Comparison of ENCODE assay signal across 17 cellular contexts in the genomic region with DNA sequence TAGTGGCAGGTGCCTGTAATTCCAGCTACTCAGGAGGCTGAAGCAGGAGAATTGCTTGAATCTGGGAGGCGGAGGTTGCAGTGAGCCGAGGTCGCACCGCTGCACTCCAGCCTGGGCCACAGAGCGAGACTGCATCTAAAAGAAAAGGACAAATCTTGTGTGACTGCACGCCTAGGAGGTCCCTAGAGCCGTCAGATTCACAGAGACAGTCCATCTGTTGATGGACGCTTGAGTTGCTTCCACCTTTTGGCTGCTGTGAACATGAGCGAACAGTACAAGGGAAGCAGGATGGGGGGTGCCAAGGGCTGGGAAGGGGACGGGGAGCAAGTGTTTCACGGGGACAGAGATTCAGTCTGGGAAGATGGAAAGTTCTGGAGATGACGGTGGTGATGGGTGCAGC.
DNase-seq lines count a peak whose midpoint lies in the region; ATAC-seq, FAIRE-seq and TF ChIP-seq lines count a peak whose summit lies in the region.
"Had no signal": no experiment of that assay in that cellular context is flagged by ENCODE, and none has a peak within 500 bp of the region (broad histone marks: within the 10 kb centered on the region; RNA-seq: fewer than 3 reads in every experiment).

No MANE protein-coding gene starts in this region.

- H3K4me1 ChIP-seq in left ventricle myocardium inferior = peaks cover 52% of the 10 kb centered on the region
- H3K4me1 ChIP-seq in OCI-LY3 (ENCODE audit: low read length) = peaks cover 60% of the 10 kb centered on the region
- H3K4me1 ChIP-seq in kidney (ENCODE audit: control insufficient read depth in 1 of 2, insufficient read depth in 1 of 2, low read depth in 1 of 2, low read length in 2 of 2) = peaks cover 21 to 37% of the 10 kb centered on the region in 2 donors
- H3K4me1 ChIP-seq: colonic mucosa had no signal

- no peaks in the 10 kb centered on the region for H3K9me3 Mint-ChIP-seq in stimulated activated naive B cell treated with anti-CD40 and anti-IgM and Interleukin-4, amounts not matched to agents 10 μg/mL and 1 μg/mL and 100 μg/mL, for 72 hours

- H3K27ac ChIP-seq in left ventricle myocardium inferior (replicated peaks) (peak overlapping the region; percentile 85), OCI-LY3 (ENCODE audit: low read length) (no peak overlapping the region), kidney (ENCODE audit: low read depth in 2 of 2, low read length in 2 of 2) (peak overlapping the region; percentile 71 to 87)
- H3K27ac ChIP-seq: colonic mucosa, uterus had no signal

- no peak for DNase-seq in left ventricle myocardium inferior
- DNase-seq in Right ventricle myocardium inferior (ENCODE audit: missing footprints) = no peak
- no peak for DNase-seq in kidney
- DNase-seq in stimulated activated naive B cell treated with anti-CD40 and anti-IgM and Interleukin-4, amounts not matched to agents 10 μg/mL and 1 μg/mL and 100 μg/mL, for 72 hours = no peak
- no peak for DNase-seq in iPS-NIHi11 (ENCODE audit: low spot score)
- no peak for DNase-seq in kidney glomerular epithelial cell (lab: John Stamatoyannopoulos, UW)
- DNase-seq in stimulated activated CD4-positive, alpha-beta T cell treated with anti-CD3 and anti-CD28 coated beads, Interleukin-2, amount 100 ng/mL, for 48 hours = no peak
- DNase-seq: colonic mucosa, mucosa of descending colon, NCI-H1417 treated with DMSO at 0.1 percent for 48 hours, SK-N-SH, uterus had no signal

- intact Hi-C loops in left ventricle myocardium inferior (cut with micrococcal nuclease) (no loop called here), Right ventricle myocardium inferior (cut with DNase I) (no loop called here), kidney (cut with DNase I) (no loop called here)

- no peaks in the 10 kb centered on the region for H4K20me1 ChIP-seq in OCI-LY3 (ENCODE audit: insufficient read depth, low read length)

- peak overlapping the region; percentile 94 for H3K27ac Mint-ChIP-seq in stimulated activated naive B cell treated with anti-CD40 and anti-IgM and Interleukin-4, amounts not matched to agents 10 μg/mL and 1 μg/mL and 100 μg/mL, for 72 hours
- H3K27ac Mint-ChIP-seq: activated T-helper 17 cell treated with anti-CD3 and anti-CD28 coated beads, Interleukin-2, amount 50 U/mL, for 72 hours had no signal

- H3K9ac ChIP-seq in OCI-LY3 (ENCODE audit: low read length) = no peak overlapping the region
- peak overlapping the region; percentile 9 to 32 for H3K9ac ChIP-seq in kidney (ENCODE audit: low read length in 2 of 2)
- H3K9ac ChIP-seq: SK-N-SH had no signal

- peak overlapping the region; percentile 16 for H3K4me2 ChIP-seq in OCI-LY3 (ENCODE audit: low read length)
- H3K4me2 ChIP-seq: SK-N-SH, smooth muscle cell had no signal

- TF ChIP-seq CTCF in left ventricle myocardium inferior (IDR thresholded peaks at IDR 0.05; ENCODE audit: borderline replicate concordance) (no peak), OCI-LY3 (IDR thresholded peaks at IDR 0.05; ENCODE audit: low read depth, low read length) (no peak), kidney (IDR thresholded peaks at IDR 0.05; ENCODE audit: borderline replicate concordance, extremely low read depth, insufficient read depth) (no peak)

- H3K27me3 Mint-ChIP-seq in stimulated activated naive B cell treated with anti-CD40 and anti-IgM and Interleukin-4, amounts not matched to agents 10 μg/mL and 1 μg/mL and 100 μg/mL, for 72 hours = no peaks in the 10 kb centered on the region
- H3K27me3 Mint-ChIP-seq: activated T-helper 17 cell treated with anti-CD3 and anti-CD28 coated beads, Interleukin-2, amount 50 U/mL, for 72 hours had no signal

- peaks cover 53 to 98% of the 10 kb centered on the region in 2 donors for H3K4me1 Mint-ChIP-seq in stimulated activated naive B cell treated with anti-CD40 and anti-IgM and Interleukin-4, amounts not matched to agents 10 μg/mL and 1 μg/mL and 100 μg/mL, for 72 hours

- H2AFZ ChIP-seq in OCI-LY3 (ENCODE audit: low read depth, low read length) = no peak overlapping the region

- H3K4me3 ChIP-seq in left ventricle myocardium inferior = no peak overlapping the region
- H3K4me3 ChIP-seq in OCI-LY3 (ENCODE audit: low read length) = no peak overlapping the region
- no peak overlapping the region for H3K4me3 ChIP-seq in kidney (ENCODE audit: low read length in 2 of 2)
- H3K4me3 ChIP-seq: colonic mucosa, mucosa of descending colon, smooth muscle cell, stomach, uterus had no signal

- no peaks in the 10 kb centered on the region for H3K9me3 ChIP-seq in left ventricle myocardium inferior (replicated peaks)
- 0 out of 2 replicates have a peak, but pooled peaks cover 6% of the 10 kb centered on the region for H3K9me3 ChIP-seq in OCI-LY3 (ENCODE audit: insufficient read depth, low read length)
- no peaks in the 10 kb centered on the region for H3K9me3 ChIP-seq in kidney (ENCODE audit: control insufficient read depth in 1 of 2, low read length in 2 of 2)
- H3K9me3 ChIP-seq: colonic mucosa, mucosa of descending colon, SK-N-SH, stomach, uterus had no signal

- H3K36me3 ChIP-seq in left ventricle myocardium inferior (no peaks in the 10 kb centered on the region), OCI-LY3 (replicated peaks; ENCODE audit: low read depth, low read length) (peaks cover 2% of the 10 kb centered on the region), kidney (ENCODE audit: control insufficient read depth in 1 of 2, insufficient read depth in 2 of 2, low read length in 2 of 2) (no peaks in the 10 kb centered on the region)
- H3K36me3 ChIP-seq: colonic mucosa, stomach, uterus had no signal

- H3K4me3 Mint-ChIP-seq in stimulated activated naive B cell treated with anti-CD40 and anti-IgM and Interleukin-4, amounts not matched to agents 10 μg/mL and 1 μg/mL and 100 μg/mL, for 72 hours = peak overlapping the region; percentile 25 to 71
- H3K4me3 Mint-ChIP-seq: activated T-helper 17 cell treated with anti-CD3 and anti-CD28 coated beads, Interleukin-2, amount 50 U/mL, for 72 hours had no signal

- H3K27me3 ChIP-seq in left ventricle myocardium inferior (ENCODE audit: low read depth) = no peaks in the 10 kb centered on the region
- 0 out of 2 replicates have a peak, but pooled peaks cover 3% of the 10 kb centered on the region for H3K27me3 ChIP-seq in OCI-LY3 (ENCODE audit: low read depth, low read length)
- H3K27me3 ChIP-seq: colonic mucosa, stomach, uterus had no signal

- no peaks in the 10 kb centered on the region for H3K79me2 ChIP-seq in OCI-LY3 (ENCODE audit: low read length)

- no peak for ATAC-seq in Right ventricle myocardium inferior
- no peak for ATAC-seq in stimulated activated naive B cell treated with anti-CD40 and anti-IgM and Interleukin-4, amounts not matched to agents 10 μg/mL and 1 μg/mL and 100 μg/mL, for 72 hours (replicated peaks)
- ATAC-seq: activated T-helper 17 cell treated with anti-CD3 and anti-CD28 coated beads, Interleukin-2, amount 50 U/mL, for 72 hours had no signal

- H3K36me3 Mint-ChIP-seq in stimulated activated naive B cell treated with anti-CD40 and anti-IgM and Interleukin-4, amounts not matched to agents 10 μg/mL and 1 μg/mL and 100 μg/mL, for 72 hours = peaks cover 13 to 22% of the 10 kb centered on the region in 2 donors

- FAIRE-seq in kidney (lab: Jason Lieb, UNC) = no peak
- FAIRE-seq: D721Med had no signal
